Comparison of ENCODE assay signal across 8 cellular contexts in genomic region chr13:41193469-41193868, GRCh38. TPM values are rescaled to one million over a fixed set of nuclear protein-coding genes. Genes with fewer than 3 reads are reported as not detected.
DNase-seq lines count a peak whose midpoint lies in the region; ATAC-seq and TF ChIP-seq lines count a peak whose summit lies in the region.

No MANE protein-coding gene starts in this region.

- no peaks in the 10 kb centered on the region for H3K27me3 Mint-ChIP-seq in CD8-positive, alpha-beta T cell (ENCODE audit: low read depth)
- peaks cover 1% of the 10 kb centered on the region for H3K27me3 Mint-ChIP-seq in endothelial cell (ENCODE audit: unreplicated experiment)

- H3K36me3 ChIP-seq in CD8-positive, alpha-beta T cell (ENCODE audit: insufficient read depth, low read length): no peaks in the 10 kb centered on the region
- H3K36me3 ChIP-seq in PC-9 (ENCODE audit: low read depth) (no peaks in the 10 kb centered on the region; the same call in 1 of the 2 replicates), ovary (no peaks in the 10 kb centered on the region)

- intact Hi-C loops in CD8-positive, alpha-beta T cell (cut with DNase I, micrococcal nuclease): loop anchor here (5.0 to 10.0 kb wide), 6 partner anchors 271 to 1536 kb away; partner anchors contain the start of genes AKAP11 (in 1 of the 2), COG6 (in 1 of the 2), DGKH (in 1 of the 2) and MRPS31 (in 1 of the 2)
- intact Hi-C loops in PC-9 (cut with micrococcal nuclease; ENCODE audit: unreplicated experiment) (no loop called here), ovary (cut with DNase I) (loop anchor here in 2 of 4 donors (5.0 kb wide), 2 partner anchors 56 to 61 kb away; partner anchors contain the start of gene KBTBD6 (in 1 of the 2))

- no TSS peak for BruUV-seq in PC-9 (replicated peaks; lab: Mats Ljungman, UMichigan)

- peaks cover 39% of the 10 kb centered on the region for H3K4me1 Mint-ChIP-seq in CD8-positive, alpha-beta T cell (ENCODE audit: low read depth)
- peaks cover 17% of the 10 kb centered on the region for H3K4me1 Mint-ChIP-seq in endothelial cell (ENCODE audit: unreplicated experiment)

- CTCF ChIA-PET in CD8-positive, alpha-beta T cell (lab: Charles Lee): interaction anchor here (1.1 kb wide), 1 partner anchor 29 kb away, joined by 3 read pairs; no protein-coding TSS in a partner anchor
- CTCF ChIA-PET in PC-9 (lab: Charles Lee): no interaction called here

- no peaks in the 10 kb centered on the region for H3K27me3 ChIP-seq in CD8-positive, alpha-beta T cell (ENCODE audit: insufficient read depth, low read length)
- H3K27me3 ChIP-seq in PC-9 (ENCODE audit: insufficient read depth, low read depth): no peaks in the 10 kb centered on the region
- no peaks in the 10 kb centered on the region for H3K27me3 ChIP-seq in ovary

- H2AFZ ChIP-seq in PC-9: no peak overlapping the region

- peak overlapping the region; percentile 80 for H3K4me2 ChIP-seq in PC-9

- no peaks in the 10 kb centered on the region for H4K20me1 ChIP-seq in PC-9 (ENCODE audit: insufficient read depth)

- peaks cover 25% of the 10 kb centered on the region for H3K36me3 Mint-ChIP-seq in CD8-positive, alpha-beta T cell
- no peaks in the 10 kb centered on the region for H3K36me3 Mint-ChIP-seq in endothelial cell (ENCODE audit: low read depth, unreplicated experiment)

- peak overlapping the region; percentile 67 for H3K4me3 ChIP-seq in CD8-positive, alpha-beta T cell (ENCODE audit: low read depth, low read length)
- H3K4me3 ChIP-seq in PC-9 (peak overlapping the region; percentile 62; the same call in 1 of the 2 replicates), ovary (peak overlapping the region; percentile 86)

- TF ChIP-seq EP300 in ovary (IDR thresholded peaks at IDR 0.05): no peak

- H3K9me3 Mint-ChIP-seq in CD8-positive, alpha-beta T cell: peaks cover 6% of the 10 kb centered on the region
- no peaks in the 10 kb centered on the region for H3K9me3 Mint-ChIP-seq in endothelial cell (ENCODE audit: unreplicated experiment)

- H3K4me1 ChIP-seq in CD8-positive, alpha-beta T cell (ENCODE audit: insufficient read depth, low read length): peaks cover 14% of the 10 kb centered on the region
- H3K4me1 ChIP-seq in PC-9 (replicated peaks; ENCODE audit: insufficient read depth) (0 out of 2 replicates have a peak, but pooled peaks cover under 1% of the 10 kb centered on the region), ovary (ENCODE audit: insufficient read depth) (peaks cover 13% of the 10 kb centered on the region)

- no peak for TF ChIP-seq POLR2A in ovary (IDR thresholded peaks at IDR 0.05)

- 95 to 97% (median 96%) methylated on average over 18 of the region's 18 CpGs for WGBS in ovary, 3 donors

- H3K4me3 Mint-ChIP-seq in CD8-positive, alpha-beta T cell: peak overlapping the region; percentile 92
- peak overlapping the region; percentile 91 for H3K4me3 Mint-ChIP-seq in endothelial cell (ENCODE audit: unreplicated experiment)

- peak overlapping the region; percentile 66 for H3K27ac Mint-ChIP-seq in CD8-positive, alpha-beta T cell
- H3K27ac Mint-ChIP-seq in endothelial cell (ENCODE audit: unreplicated experiment): no peak overlapping the region

- no peak overlapping the region for H3K27ac ChIP-seq in CD8-positive, alpha-beta T cell (ENCODE audit: low read depth, low read length)
- no peak overlapping the region for H3K27ac ChIP-seq in PC-9
- no peak overlapping the region for H3K27ac ChIP-seq in ovary

- no peaks in the 10 kb centered on the region for H3F3A ChIP-seq in PC-9 (ENCODE audit: insufficient read depth, low read depth)

- no peaks in the 10 kb centered on the region for H3K9me2 ChIP-seq in PC-9 (ENCODE audit: insufficient read depth)

- H3K9me3 ChIP-seq in CD8-positive, alpha-beta T cell (ENCODE audit: low read length): no peaks in the 10 kb centered on the region
- H3K9me3 ChIP-seq in PC-9 (ENCODE audit: insufficient read depth, low read depth) (no peaks in the 10 kb centered on the region), ovary (no peaks in the 10 kb centered on the region)

- POLR2A ChIA-PET in CD8-positive, alpha-beta T cell (lab: Charles Lee): no interaction called here
- POLR2A ChIA-PET in PC-9 (lab: Charles Lee; ENCODE audit: unreplicated experiment): no interaction called here

- no peak for DNase-seq in CD8-positive, alpha-beta T cell
- DNase-seq in PC-9 (no peak), endothelial cell (ENCODE audit: low spot score) (no peak), ovary (peak in 1 of 5 donors; percentile 40), NCI-H1092 (lab: John Stamatoyannopoulos, UW) (no peak), NCI-H524 treated with DMSO at 0.1 percent for 48 hours (lab: John Stamatoyannopoulos, UW) (no peak)
- DNase-seq in effector CD4-positive, alpha-beta T cell: no peak

- no peak for ATAC-seq in CD8-positive, alpha-beta T cell
- no peak for ATAC-seq in GM18867 (IDR thresholded peaks at IDR 0.05; ENCODE audit: unreplicated experiment)

- peaks cover 5% of the 10 kb centered on the region; the same call in 1 of the 2 replicates for H3K79me2 ChIP-seq in PC-9 (ENCODE audit: low read depth)

- no peak for TF ChIP-seq CTCF in CD8-positive, alpha-beta T cell (IDR thresholded peaks at IDR 0.05)
- TF ChIP-seq CTCF in PC-9 (conservative IDR thresholded peaks at IDR 0.05) (no peak), endothelial cell (IDR thresholded peaks at IDR 0.05; ENCODE audit: unreplicated experiment) (no peak), ovary (IDR thresholded peaks at IDR 0.05) (no peak)

RNA-seq across cellular contexts. Expression of gene KBTBD7, which starts 0.9 kb away (rescaled TPM):
- 1 to 10 TPM; 2.2 to 2.3 TPM for total RNA-seq in CD8-positive, alpha-beta T cell
- total RNA-seq in PC-9 (2021) (3.9 and 4.1 TPM in 2 replicates), endothelial cell (ENCODE audit: unreplicated experiment) (9.0 TPM), ovary (10 to 100 TPM in 1 of 7 donors, 1 to 10 TPM in 6; 5.2 to 11.8 (median 6.6) TPM)
- 1 to 10 TPM; 3.9 to 7.3 TPM for polyA plus RNA-seq in ovary
